ENCODE assay signal across 10 cellular contexts in the genomic region with DNA sequence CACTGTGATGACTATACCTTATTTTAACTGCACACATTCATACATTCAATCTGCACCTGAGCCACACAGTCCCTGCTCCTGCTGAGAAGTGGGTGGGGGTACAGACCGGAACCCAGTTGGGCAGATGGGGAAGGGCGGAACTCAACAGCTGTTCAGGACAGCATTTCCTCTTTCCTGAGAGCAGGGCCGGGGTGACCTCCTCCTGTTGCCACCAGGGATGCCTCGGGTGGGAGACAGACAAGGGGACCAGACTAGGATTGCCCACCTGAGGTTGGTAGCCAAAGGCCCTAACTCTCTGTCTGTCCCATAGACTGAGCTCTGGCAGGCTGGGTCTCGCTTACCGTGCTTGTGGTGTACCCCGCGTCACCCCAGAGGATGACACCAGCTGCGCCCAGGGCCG. TPM values are rescaled to one million over a fixed set of nuclear protein-coding genes. Genes with fewer than 3 reads are reported as not detected.
DNase-seq lines count a peak whose midpoint lies in the region; ATAC-seq and TF ChIP-seq lines count a peak whose summit lies in the region.
"Had no signal": no experiment of that assay in that cellular context is flagged by ENCODE, and none has a peak within 500 bp of the region (broad histone marks: within the 10 kb centered on the region; RNA-seq: fewer than 3 reads in every experiment).

No MANE protein-coding gene starts in this region.

- H3K36me3 Mint-ChIP-seq in naive B cell, result no peaks in the 10 kb centered on the region

- H3K27me3 ChIP-seq in heart right ventricle (no peaks in the 10 kb centered on the region), vagina (no peaks in the 10 kb centered on the region), colonic mucosa (no peaks in the 10 kb centered on the region)

- peaks cover 26 to 40% (median 27%) of the 10 kb centered on the region in 3 donors for H3K4me1 Mint-ChIP-seq in naive B cell

- TF ChIP-seq CTCF in heart right ventricle (IDR thresholded peaks at IDR 0.05) (no peak), vagina (IDR thresholded peaks at IDR 0.05) (no peak), colonic mucosa (IDR thresholded peaks at IDR 0.05) (no peak)

- ATAC-seq in heart right ventricle, result no peak
- no peak for ATAC-seq in naive B cell (ENCODE audit: low read depth in 2 of 2)
- no peak for ATAC-seq in GM21723 (IDR thresholded peaks at IDR 0.05; ENCODE audit: unreplicated experiment)
- ATAC-seq: left colon had no signal

- H3K9ac ChIP-seq in colonic mucosa (ENCODE audit: low read depth in 2 of 2, low read length in 2 of 2), result peak overlapping the region in 1 of 2 donors; percentile 91

- peak overlapping the region in 7 of 8 donors; percentile 12 to 97 (median 52) for H3K4me3 Mint-ChIP-seq in naive B cell

- intact Hi-C loops in heart right ventricle (cut with DNase I) (no loop called here), cardiac septum (cut with DNase I) (no loop called here), vagina (cut with DNase I) (no loop called here), colonic mucosa (cut with DNase I) (no loop called here)

- DNase-seq in heart right ventricle (no peak), cardiac septum (ENCODE audit: low spot score) (no peak), naive B cell (no peak), vagina (ENCODE audit: extremely low spot score in 2 of 2) (no peak), GDM1 (lab: John Stamatoyannopoulos, UW) (no peak), colonic mucosa (no peak)
- DNase-seq in effector CD4-positive, alpha-beta T cell, result peak; percentile 2
- DNase-seq: activated CD4-positive, CD25-positive, alpha-beta regulatory T cell had no signal

- H3K36me3 ChIP-seq in heart right ventricle (peaks cover 0 to 58% (median 33%) of the 10 kb centered on the region in 9 donors), vagina (peaks cover 0 to 12% of the 10 kb centered on the region in 2 donors), colonic mucosa (no peaks in the 10 kb centered on the region)

- peaks cover 19 to 72% (median 55%) of the 10 kb centered on the region in 9 donors for H3K4me1 ChIP-seq in heart right ventricle
- peaks cover 78% of the 10 kb centered on the region for H3K4me1 ChIP-seq in vagina
- peaks cover 38% of the 10 kb centered on the region for H3K4me1 ChIP-seq in colonic mucosa

- peak overlapping the region in 9 of 10 donors; percentile 57 to 88 (median 81) for H3K4me3 ChIP-seq in heart right ventricle
- H3K4me3 ChIP-seq in vagina, result peak overlapping the region; percentile 13 to 72
- no peak overlapping the region for H3K4me3 ChIP-seq in colonic mucosa

- no peaks in the 10 kb centered on the region for H3K27me3 Mint-ChIP-seq in naive B cell

- no peak overlapping the region for H3K27ac Mint-ChIP-seq in naive B cell

- H3K27ac ChIP-seq in heart right ventricle (peak overlapping the region in 9 of 10 donors; percentile 21 to 99 (median 97)), vagina (peak overlapping the region; percentile 74), colonic mucosa (no peak overlapping the region)

- TF ChIP-seq POLR2A in vagina (IDR thresholded peaks at IDR 0.05), result no peak

- 73 to 85% methylated on average over 10 of the region's 10 CpGs for WGBS in heart right ventricle, 2 donors

- no peaks in the 10 kb centered on the region for H3K9me3 Mint-ChIP-seq in naive B cell

- H3K9me3 ChIP-seq in heart right ventricle, result no peaks in the 10 kb centered on the region
- H3K9me3 ChIP-seq in vagina, result no peaks in the 10 kb centered on the region
- H3K9me3 ChIP-seq in colonic mucosa, result no peaks in the 10 kb centered on the region

RNA-seq across cellular contexts. Expression of gene HYAL2, which starts 3.9 kb away (rescaled TPM):
- total RNA-seq in heart right ventricle (10 to 100 TPM; 25.1 to 94.0 (median 35.2) TPM), cardiac septum (42.0 TPM), vagina (173 TPM), colonic mucosa (10 to 100 TPM; 31.3 to 37.1 TPM)
- polyA plus RNA-seq in heart right ventricle (100 to 1,000 TPM in 1 of 2 donors, 10 to 100 TPM in 1; 86.5 to 135 TPM), naive B cell (ENCODE audit: low read depth in 6 of 6) (1 to 10 TPM in 4 of 6 donors, under 1 TPM in 1, not detected in 1; 0.59 to 5.9 (median 3.4) TPM)

RNA-seq across cellular contexts. Expression of gene TUSC2, which starts 9.4 kb away (rescaled TPM):
- total RNA-seq in heart right ventricle, result 10 to 100 TPM; 23.7 to 34.9 (median 26.9) TPM
- polyA plus RNA-seq in heart right ventricle, result 10 to 100 TPM; 27.4 to 59.1 TPM
- total RNA-seq in cardiac septum, result 24.5 TPM
- polyA plus RNA-seq in naive B cell (ENCODE audit: low read depth in 6 of 6), result 10 to 100 TPM; 39.2 to 60.2 (median 46.3) TPM
- total RNA-seq in vagina, result 11.8 TPM
- total RNA-seq in colonic mucosa, result 10 to 100 TPM; 26.1 to 39.5 TPM

RNA-seq across cellular contexts. Expression of gene HYAL1, which starts 15.2 kb away (rescaled TPM):
- total RNA-seq in heart right ventricle (100 to 1,000 TPM in 1 of 10 donors, 10 to 100 TPM in 9; 48.8 to 120 (median 66.7) TPM), cardiac septum (51.6 TPM), vagina (17.7 TPM), colonic mucosa (10 to 100 TPM in 1 of 2 donors, 1 to 10 TPM in 1; 9.0 to 15.2 TPM)
- polyA plus RNA-seq in heart right ventricle (10 to 100 TPM; 41.0 to 70.5 TPM), naive B cell (ENCODE audit: low read depth in 6 of 6) (under 1 TPM in 3 of 6 donors, not detected in 3; 0.12 to 0.32 (median 0.15) TPM)

RNA-seq across cellular contexts. Expression of gene HYAL3, which starts 19.4 kb away (rescaled TPM):
- total RNA-seq in heart right ventricle, result 1 to 10 TPM in 8 of 10 donors, under 1 TPM in 2; 0.80 to 3.0 (median 1.9) TPM
- 1 to 10 TPM; 2.0 to 2.8 TPM for polyA plus RNA-seq in heart right ventricle
- total RNA-seq in cardiac septum, result 1.3 TPM
- 1 to 10 TPM in 4 of 6 donors, under 1 TPM in 1, not detected in 1; 0.93 to 2.8 (median 1.6) TPM for polyA plus RNA-seq in naive B cell (ENCODE audit: low read depth in 6 of 6)
- total RNA-seq in vagina, result 8.1 TPM
- 1 to 10 TPM; 2.5 to 4.2 TPM for total RNA-seq in colonic mucosa

RNA-seq across cellular contexts. Expression of gene NAA80, which starts 19.4 kb away (rescaled TPM):
- 10 to 100 TPM in 1 of 10 donors, 1 to 10 TPM in 9; 7.7 to 11.1 (median 8.2) TPM for total RNA-seq in heart right ventricle
- polyA plus RNA-seq in heart right ventricle, result 10 to 100 TPM in 1 of 2 donors, 1 to 10 TPM in 1; 6.4 to 13.5 TPM
- total RNA-seq in cardiac septum, result 8.5 TPM
- polyA plus RNA-seq in naive B cell (ENCODE audit: low read depth in 6 of 6), result 10 to 100 TPM in 5 of 6 donors, 1 to 10 TPM in 1; 9.0 to 15.5 (median 11.6) TPM
- total RNA-seq in vagina, result 10.1 TPM
- total RNA-seq in colonic mucosa, result 1 to 10 TPM; 6.7 to 10.0 TPM
